Comparison of ENCODE assay signal across 8 cellular contexts in the genomic region with DNA sequence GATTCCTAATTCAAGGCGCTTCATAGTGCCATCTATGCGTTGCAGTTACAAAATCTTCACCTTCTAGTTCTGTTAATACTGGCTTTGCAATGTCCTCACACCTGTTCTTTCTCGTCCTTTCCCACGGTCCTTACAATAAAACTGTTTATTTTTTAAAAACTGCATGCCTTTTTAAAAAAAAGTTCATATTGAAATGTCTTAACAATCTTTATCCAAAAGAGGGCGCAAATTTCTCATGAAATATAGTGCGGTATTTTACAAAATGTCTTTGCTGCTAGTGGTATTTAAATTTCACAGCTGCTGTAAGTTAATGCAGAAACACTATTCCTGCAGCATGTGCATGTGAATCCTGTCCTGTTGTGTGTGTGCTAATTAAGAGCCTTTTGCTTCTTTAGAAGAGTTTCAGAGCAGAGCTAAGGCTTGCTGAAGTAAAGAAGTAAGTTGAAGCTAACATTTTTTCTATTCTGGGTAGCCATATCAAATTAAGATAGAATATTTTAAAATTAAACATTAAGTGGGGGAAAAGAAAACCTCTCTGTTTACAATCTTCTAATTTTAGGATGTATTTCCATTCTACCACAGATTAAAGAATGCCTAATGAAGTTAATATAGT. TPM values are rescaled to one million over a fixed set of nuclear protein-coding genes. Genes with fewer than 3 reads are reported as not detected.
DNase-seq lines count a peak whose midpoint lies in the region; ATAC-seq, FAIRE-seq and TF ChIP-seq lines count a peak whose summit lies in the region.

No MANE protein-coding gene starts in this region.

- no peak for ATAC-seq in GM19467 (IDR thresholded peaks at IDR 0.05; ENCODE audit: unreplicated experiment)
- no peak for ATAC-seq in GM21717 (IDR thresholded peaks at IDR 0.05; ENCODE audit: unreplicated experiment)
- no peak for ATAC-seq in GM19328 (IDR thresholded peaks at IDR 0.05; ENCODE audit: unreplicated experiment)

- peak; percentile 96 for FAIRE-seq in G401.6 (lab: Jason Lieb, UNC)

- DNase-seq in M059J (ENCODE audit: low read depth): peak; percentile 35
- no peak for DNase-seq in ascending aorta (ENCODE audit: low spot score in 2 of 2)
- peak; percentile 26 for DNase-seq in midbrain (lab: John Stamatoyannopoulos, UW)
- DNase-seq in AG20443 (ENCODE audit: low spot score): no peak

- no peak overlapping the region for H3K27ac ChIP-seq in ascending aorta

- H3K9me3 ChIP-seq in ascending aorta: no peaks in the 10 kb centered on the region

- peak; percentile 4 to 46 (median 21) for TF ChIP-seq CTCF in ascending aorta (IDR thresholded peaks at IDR 0.05)

- no peaks in the 10 kb centered on the region for H3K27me3 ChIP-seq in ascending aorta

- H3K4me3 ChIP-seq in ascending aorta: no peak overlapping the region

- intact Hi-C loops in ascending aorta (cut with DNase I): no loop called here

- no peaks in the 10 kb centered on the region for H3K36me3 ChIP-seq in ascending aorta

- no peaks in the 10 kb centered on the region for H3K4me1 ChIP-seq in ascending aorta

RNA-seq across cellular contexts. Expression of a gene that starts 15.8 kb away (rescaled TPM):
- 0.25 and 0.39 TPM in 2 replicates for total RNA-seq in M059J (2014; rRNA removed; shearing (Covaris generic))
- 0.85 TPM for total RNA-seq in ascending aorta

Comparison
In these comparisons a context has a peak if more than half of its experiments do, and no peak if none do; other contexts are left out.
1. DNase-seq: peak in M059J (single experiment) and midbrain (single experiment); none in ascending aorta (0 of 2) and AG20443 (single experiment).